Comparison of ENCODE assay signal across 8 cellular contexts in genomic region chr6:166822609-166823008, GRCh38.
"Had no signal": no experiment of that assay in that cellular context is flagged by ENCODE, and none has a peak within 500 bp of the region (broad histone marks: within the 10 kb centered on the region; RNA-seq: fewer than 3 reads in every experiment).

No MANE protein-coding gene starts in this region.

- FAIRE-seq: H1, H54, HepG2 had no signal

- H3K4me2 ChIP-seq: GM23338 had no signal

- ATAC-seq: GM23338, HepG2 had no signal

- H2AFZ ChIP-seq: GM23338 had no signal

- H3K27ac ChIP-seq: HL-60 had no signal

- DNase-seq: H9, HCEC 1CT, KG1 had no signal

- H3K4me3 ChIP-seq: GM23338 had no signal
